16 cellular contexts compared by ENCODE assay signal in genomic region chr9:136431782-136432350, GRCh38. TPM values are rescaled to one million over a fixed set of nuclear protein-coding genes. Genes with fewer than 3 reads are reported as not detected.
A peak's percentile ranks its signal among the peaks of the same experiment; 100 is the strongest.
DNase-seq lines count a peak whose midpoint lies in the region; ATAC-seq and TF ChIP-seq lines count a peak whose summit lies in the region.
"Had no signal": no experiment of that assay in that cellular context is flagged by ENCODE, and none has a peak within 500 bp of the region (broad histone marks: within the 10 kb centered on the region; RNA-seq: fewer than 3 reads in every experiment).

No MANE protein-coding gene starts in this region.

- TF ChIP-seq POLR2A in heart left ventricle (IDR thresholded peaks at IDR 0.05): no peak

- no peaks in the 10 kb centered on the region for H3K27me3 ChIP-seq in heart left ventricle
- H3K27me3 ChIP-seq in RWPE2 (ENCODE audit: insufficient read depth, poor library complexity, severe bottlenecking): no peaks in the 10 kb centered on the region
- no peaks in the 10 kb centered on the region for H3K27me3 ChIP-seq in neuronal stem cell (ENCODE audit: control insufficient read depth in 3 of 3, insufficient read depth in 3 of 3, low read depth in 1 of 3, low read length in 3 of 3)
- H3K27me3 ChIP-seq in lower lobe of right lung (ENCODE audit: low read depth): no peaks in the 10 kb centered on the region
- H3K27me3 ChIP-seq: BLaER1 treated with 17β-estradiol and CSF1 and Interleukin-3, amounts not matched to agents 10 nM and 100 nM had no signal

- H2BK15ac ChIP-seq in neuronal stem cell (ENCODE audit: low read length): no peak overlapping the region

- TF ChIP-seq CTCF in heart left ventricle (IDR thresholded peaks at IDR 0.05) (no peak), RWPE2 (IDR thresholded peaks at IDR 0.05; ENCODE audit: poor library complexity, severe bottlenecking) (no peak), lower lobe of right lung (IDR thresholded peaks at IDR 0.05) (no peak)

- no peak overlapping the region for H2BK5ac ChIP-seq in neuronal stem cell (ENCODE audit: low read length)

- no peak overlapping the region for H4K91ac ChIP-seq in neuronal stem cell (ENCODE audit: low read depth, low read length, poor library complexity)

- H3K4ac ChIP-seq in neuronal stem cell (ENCODE audit: low read length): no peak overlapping the region

- H2AK5ac ChIP-seq in neuronal stem cell (ENCODE audit: low read depth, low read length): no peak overlapping the region

- no peak overlapping the region for H3K27ac ChIP-seq in heart left ventricle
- H3K27ac ChIP-seq in RWPE2 (ENCODE audit: poor library complexity, severe bottlenecking): no peak overlapping the region
- H3K27ac ChIP-seq in neuronal stem cell (replicated peaks; ENCODE audit: low read length): no peak overlapping the region
- no peak overlapping the region for H3K27ac ChIP-seq in lower lobe of right lung
- H3K27ac ChIP-seq: 22Rv1; A549; BLaER1 treated with 17β-estradiol and CSF1 and Interleukin-3, amounts not matched to agents 10 nM and 100 nM; C4-2B had no signal

- ATAC-seq in Right ventricle myocardium inferior: no peak
- no peak for ATAC-seq in heart left ventricle
- ATAC-seq in RWPE2 (ENCODE audit: low read depth): no peak
- no peak for ATAC-seq in lower lobe of right lung
- ATAC-seq: A549; CD8-positive, alpha-beta T cell had no signal

- H3K9ac ChIP-seq in neuronal stem cell (ENCODE audit: low read depth, low read length, poor library complexity): no peak overlapping the region
- H3K9ac ChIP-seq: BLaER1 treated with 17β-estradiol and CSF1 and Interleukin-3, amounts not matched to agents 10 nM and 100 nM had no signal

- H2BK12ac ChIP-seq in neuronal stem cell (ENCODE audit: low read length): no peak overlapping the region

- H3K9me3 ChIP-seq in heart left ventricle (no peaks in the 10 kb centered on the region), RWPE2 (ENCODE audit: severe bottlenecking) (no peaks in the 10 kb centered on the region), neuronal stem cell (replicated peaks in 1 of 2; ENCODE audit: control insufficient read depth in 2 of 2, insufficient read depth in 1 of 2, low read depth in 1 of 2, low read length in 2 of 2) (no peaks in the 10 kb centered on the region), lower lobe of right lung (no peaks in the 10 kb centered on the region)
- H3K9me3 ChIP-seq: A549; BLaER1 treated with 17β-estradiol and CSF1 and Interleukin-3, amounts not matched to agents 10 nM and 100 nM; Caco-2 had no signal

- peaks cover 0 to 72% (median 51%) of the 10 kb centered on the region in 9 donors for H3K36me3 ChIP-seq in heart left ventricle
- H3K36me3 ChIP-seq in RWPE2 (ENCODE audit: low read depth): peaks cover 24% of the 10 kb centered on the region
- peaks cover 17 to 71% of the 10 kb centered on the region in 2 donors for H3K36me3 ChIP-seq in neuronal stem cell (replicated peaks in 1 of 2; ENCODE audit: control insufficient read depth in 2 of 2, insufficient read depth in 2 of 2, low read length in 2 of 2)
- H3K36me3 ChIP-seq in lower lobe of right lung: peaks cover 51% of the 10 kb centered on the region

- H3K4me3 ChIP-seq in heart left ventricle: no peak overlapping the region
- no peak overlapping the region for H3K4me3 ChIP-seq in RWPE2 (ENCODE audit: severe bottlenecking)
- H3K4me3 ChIP-seq in neuronal stem cell (ENCODE audit: low read length in 2 of 2): no peak overlapping the region
- no peak overlapping the region for H3K4me3 ChIP-seq in lower lobe of right lung
- H3K4me3 ChIP-seq: A549; BLaER1 treated with 17β-estradiol and CSF1 and Interleukin-3, amounts not matched to agents 10 nM and 100 nM had no signal

- no peak overlapping the region for H2AFZ ChIP-seq in neuronal stem cell (ENCODE audit: low read length)

- H3K4me1 ChIP-seq in heart left ventricle: peaks cover 0 to 11% (median 6%) of the 10 kb centered on the region in 12 donors
- no peaks in the 10 kb centered on the region for H3K4me1 ChIP-seq in RWPE2 (ENCODE audit: insufficient read depth, poor library complexity, severe bottlenecking)
- H3K4me1 ChIP-seq in neuronal stem cell (ENCODE audit: control insufficient read depth in 2 of 2, insufficient read depth in 1 of 2, low read depth in 1 of 2, low read length in 2 of 2): no peaks in the 10 kb centered on the region
- H3K4me1 ChIP-seq in lower lobe of right lung: peaks cover 8% of the 10 kb centered on the region
- H3K4me1 ChIP-seq: A549, Caco-2 had no signal

- no peak overlapping the region for H3K23ac ChIP-seq in neuronal stem cell (ENCODE audit: low read depth, low read length, poor library complexity)

- H3K14ac ChIP-seq in neuronal stem cell (ENCODE audit: low read length): no peak overlapping the region

- H4K8ac ChIP-seq in neuronal stem cell (ENCODE audit: low read depth, low read length): peak overlapping the region; percentile 3

- no peak overlapping the region for H3K18ac ChIP-seq in neuronal stem cell (ENCODE audit: low read length)

- H3K4me2 ChIP-seq in neuronal stem cell (ENCODE audit: insufficient read depth, low read length, poor library complexity, severe bottlenecking): no peak overlapping the region
- H3K4me2 ChIP-seq: A549; BLaER1 treated with 17β-estradiol and CSF1 and Interleukin-3, amounts not matched to agents 10 nM and 100 nM had no signal

- intact Hi-C loops in Right ventricle myocardium inferior (cut with DNase I): no loop called here
- intact Hi-C loops in heart left ventricle (cut with DNase I): no loop called here
- intact Hi-C loops in lower lobe of right lung (cut with DNase I): no loop called here

- H2BK120ac ChIP-seq in neuronal stem cell (ENCODE audit: low read depth, low read length): no peak overlapping the region

- peaks cover 3% of the 10 kb centered on the region for H3K79me1 ChIP-seq in neuronal stem cell (ENCODE audit: low read depth, low read length)

- DNase-seq in Right ventricle myocardium inferior (ENCODE audit: missing footprints) (peak; percentile 11), heart left ventricle (no peak), RWPE2 (ENCODE audit: low spot score) (peak; percentile 62), neuronal stem cell (ENCODE audit: low spot score) (no peak), lower lobe of right lung (no peak)
- DNase-seq: AML-193; Caco-2; Calu3; CD4-positive, alpha-beta T cell; DMS79 treated with DMSO at 0.1 percent for 48 hours; GF-D8 had no signal

- 91 to 98% (median 93%) methylated on average over 20 to 36 of the region's 36 CpGs for WGBS in heart left ventricle, 4 donors
- WGBS in neuronal stem cell (ENCODE audit: extremely low coverage in 2 of 2, insufficient read length in 2 of 2, insufficient replicate concordance in 1 of 2), 2 donors: no CpG with 5 or more reads among the region's 36 CpGs

RNA-seq across cellular contexts. Expression of gene INPP5E, which starts 7.8 kb away (rescaled TPM):
- total RNA-seq in Right ventricle myocardium inferior (10.8 TPM), heart left ventricle (10 to 100 TPM in 3 of 9 donors, 1 to 10 TPM in 6; 7.3 to 11.7 (median 9.5) TPM), lower lobe of right lung (13.8 TPM)
- 1 to 10 TPM; 6.4 to 8.0 TPM for polyA plus RNA-seq in heart left ventricle
- polyA plus RNA-seq in neuronal stem cell (2013, experiment 1 of 2): 17.9 TPM
- 17.2 TPM for polyA plus RNA-seq in neuronal stem cell (2013, experiment 2 of 2)

RNA-seq across cellular contexts. Expression of gene PMPCA, which starts 21.4 kb away (rescaled TPM):
- total RNA-seq in Right ventricle myocardium inferior: 71.8 TPM
- total RNA-seq in heart left ventricle: 10 to 100 TPM; 61.5 to 81.8 (median 73.6) TPM
- 10 to 100 TPM; 70.8 to 77.0 TPM for polyA plus RNA-seq in heart left ventricle
- 37.1 TPM for polyA plus RNA-seq in neuronal stem cell (2013, experiment 1 of 2)
- 37.8 TPM for polyA plus RNA-seq in neuronal stem cell (2013, experiment 2 of 2)
- total RNA-seq in lower lobe of right lung: 43.2 TPM

RNA-seq across cellular contexts. Expression of gene ENTR1, which starts 21.5 kb away (rescaled TPM):
- 23.7 TPM for total RNA-seq in Right ventricle myocardium inferior
- total RNA-seq in heart left ventricle: 10 to 100 TPM; 12.4 to 26.6 (median 18.4) TPM
- polyA plus RNA-seq in heart left ventricle: 10 to 100 TPM; 11.8 to 27.7 TPM
- polyA plus RNA-seq in neuronal stem cell (2013, experiment 1 of 2): 53.7 TPM
- 51.2 TPM for polyA plus RNA-seq in neuronal stem cell (2013, experiment 2 of 2)
- total RNA-seq in lower lobe of right lung: 34.3 TPM

RNA-seq across cellular contexts. Expression of gene SNAPC4, which starts 31.9 kb away (rescaled TPM):
- total RNA-seq in Right ventricle myocardium inferior (4.0 TPM), heart left ventricle (1 to 10 TPM; 3.1 to 7.8 (median 4.5) TPM), lower lobe of right lung (7.4 TPM)
- 1 to 10 TPM; 4.0 to 4.3 TPM for polyA plus RNA-seq in heart left ventricle
- polyA plus RNA-seq in neuronal stem cell (2013, experiment 1 of 2): 7.2 TPM
- polyA plus RNA-seq in neuronal stem cell (2013, experiment 2 of 2): 7.1 TPM

RNA-seq across cellular contexts. Expression of gene SEC16A, which starts 51.0 kb away (rescaled TPM):
- 22.3 TPM for total RNA-seq in Right ventricle myocardium inferior
- total RNA-seq in heart left ventricle: 10 to 100 TPM; 21.1 to 53.3 (median 30.2) TPM
- 10 to 100 TPM; 20.9 to 29.9 TPM for polyA plus RNA-seq in heart left ventricle
- polyA plus RNA-seq in neuronal stem cell (2013, experiment 1 of 2): 14.7 TPM
- polyA plus RNA-seq in neuronal stem cell (2013, experiment 2 of 2): 15.9 TPM
- 66.5 TPM for total RNA-seq in lower lobe of right lung

Comparison
In these comparisons a context has a peak if more than half of its experiments do, and no peak if none do; other contexts are left out.
1. DNase-seq: peak in Right ventricle myocardium inferior (single experiment) and RWPE2 (single experiment); none in heart left ventricle (0 of 5), neuronal stem cell (single experiment) and lower lobe of right lung (single experiment).